Comparison of ENCODE assay signal across 1 cellular context in the genomic region with DNA sequence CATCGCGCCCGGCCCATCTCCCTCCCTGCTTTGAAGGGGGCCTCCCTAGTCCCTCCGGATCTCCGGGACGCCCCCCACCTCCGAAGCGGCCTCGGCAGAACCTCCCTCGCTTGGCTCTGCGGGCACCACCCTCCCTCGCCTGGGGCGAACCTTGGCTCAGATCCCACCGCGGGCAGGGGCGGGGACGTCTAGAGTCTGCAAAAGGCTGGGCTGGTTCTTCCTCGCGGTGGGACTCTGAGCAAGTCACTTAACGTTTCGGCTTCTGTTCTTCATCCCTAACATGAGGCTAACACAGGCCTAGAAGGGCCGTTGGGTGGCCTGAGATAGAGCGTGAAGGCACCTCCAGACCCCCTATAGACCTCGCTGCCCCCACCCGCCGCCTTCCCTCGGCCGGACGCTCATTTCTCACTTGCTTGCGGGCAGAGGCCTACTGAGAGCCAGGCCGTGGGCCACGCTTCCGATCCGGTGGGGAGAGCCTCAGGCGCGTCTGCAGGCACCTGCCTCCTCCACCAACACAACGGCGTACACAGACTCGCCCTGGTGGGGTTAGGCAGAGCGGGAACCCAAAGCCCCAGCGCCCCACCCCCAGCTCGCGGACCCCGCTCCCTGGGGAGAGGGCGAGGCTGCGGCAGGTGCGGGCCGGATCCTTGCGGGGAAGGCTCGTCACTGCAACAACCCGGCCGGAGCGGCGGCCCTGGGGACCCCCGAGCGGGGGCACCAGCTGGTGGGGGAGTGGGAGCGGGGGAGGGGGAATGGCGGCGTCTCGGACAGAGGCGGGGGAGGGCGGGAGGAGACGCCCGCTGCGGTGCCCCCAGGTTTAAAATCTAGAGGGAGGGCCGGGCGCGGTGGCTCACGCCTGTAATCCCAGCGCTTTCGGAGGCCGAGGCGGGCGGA.
TF ChIP-seq lines count a peak whose summit lies in the region.

No MANE protein-coding gene starts in this region.

TF ChIP-seq in WTC11, 78 proteins besides CTCF, POLR2A, EP300 and RAD21 (continued from another document):
- TF ChIP-seq, protein P1, sequence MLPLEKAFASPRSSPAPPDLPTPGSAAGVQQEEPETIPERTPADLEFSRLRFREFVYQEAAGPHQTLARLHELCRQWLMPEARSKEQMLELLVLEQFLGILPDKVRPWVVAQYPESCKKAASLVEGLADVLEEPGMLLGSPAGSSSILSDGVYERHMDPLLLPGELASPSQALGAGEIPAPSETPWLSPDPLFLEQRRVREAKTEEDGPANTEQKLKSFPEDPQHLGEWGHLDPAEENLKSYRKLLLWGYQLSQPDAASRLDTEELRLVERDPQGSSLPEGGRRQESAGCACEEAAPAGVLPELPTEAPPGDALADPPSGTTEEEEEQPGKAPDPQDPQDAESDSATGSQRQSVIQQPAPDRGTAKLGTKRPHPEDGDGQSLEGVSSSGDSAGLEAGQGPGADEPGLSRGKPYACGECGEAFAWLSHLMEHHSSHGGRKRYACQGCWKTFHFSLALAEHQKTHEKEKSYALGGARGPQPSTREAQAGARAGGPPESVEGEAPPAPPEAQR (CRISPR knock-in tag; IDR thresholded peaks at IDR 0.05), result no peak
- TF ChIP-seq E2F5 (CRISPR knock-in tag; IDR thresholded peaks at IDR 0.05) (no peak), FOXP1 (CRISPR knock-in tag; IDR thresholded peaks at IDR 0.05; ENCODE audit: borderline replicate concordance) (no peak), KAT7 (CRISPR knock-in tag; IDR thresholded peaks at IDR 0.05; ENCODE audit: borderline replicate concordance) (peak; percentile 48; the same call in 1 of the 2 replicates), TEAD1 (CRISPR knock-in tag; IDR thresholded peaks at IDR 0.05) (no peak), MYBL2 (CRISPR knock-in tag; IDR thresholded peaks at IDR 0.05) (no peak)
- TF ChIP-seq, protein P2, sequence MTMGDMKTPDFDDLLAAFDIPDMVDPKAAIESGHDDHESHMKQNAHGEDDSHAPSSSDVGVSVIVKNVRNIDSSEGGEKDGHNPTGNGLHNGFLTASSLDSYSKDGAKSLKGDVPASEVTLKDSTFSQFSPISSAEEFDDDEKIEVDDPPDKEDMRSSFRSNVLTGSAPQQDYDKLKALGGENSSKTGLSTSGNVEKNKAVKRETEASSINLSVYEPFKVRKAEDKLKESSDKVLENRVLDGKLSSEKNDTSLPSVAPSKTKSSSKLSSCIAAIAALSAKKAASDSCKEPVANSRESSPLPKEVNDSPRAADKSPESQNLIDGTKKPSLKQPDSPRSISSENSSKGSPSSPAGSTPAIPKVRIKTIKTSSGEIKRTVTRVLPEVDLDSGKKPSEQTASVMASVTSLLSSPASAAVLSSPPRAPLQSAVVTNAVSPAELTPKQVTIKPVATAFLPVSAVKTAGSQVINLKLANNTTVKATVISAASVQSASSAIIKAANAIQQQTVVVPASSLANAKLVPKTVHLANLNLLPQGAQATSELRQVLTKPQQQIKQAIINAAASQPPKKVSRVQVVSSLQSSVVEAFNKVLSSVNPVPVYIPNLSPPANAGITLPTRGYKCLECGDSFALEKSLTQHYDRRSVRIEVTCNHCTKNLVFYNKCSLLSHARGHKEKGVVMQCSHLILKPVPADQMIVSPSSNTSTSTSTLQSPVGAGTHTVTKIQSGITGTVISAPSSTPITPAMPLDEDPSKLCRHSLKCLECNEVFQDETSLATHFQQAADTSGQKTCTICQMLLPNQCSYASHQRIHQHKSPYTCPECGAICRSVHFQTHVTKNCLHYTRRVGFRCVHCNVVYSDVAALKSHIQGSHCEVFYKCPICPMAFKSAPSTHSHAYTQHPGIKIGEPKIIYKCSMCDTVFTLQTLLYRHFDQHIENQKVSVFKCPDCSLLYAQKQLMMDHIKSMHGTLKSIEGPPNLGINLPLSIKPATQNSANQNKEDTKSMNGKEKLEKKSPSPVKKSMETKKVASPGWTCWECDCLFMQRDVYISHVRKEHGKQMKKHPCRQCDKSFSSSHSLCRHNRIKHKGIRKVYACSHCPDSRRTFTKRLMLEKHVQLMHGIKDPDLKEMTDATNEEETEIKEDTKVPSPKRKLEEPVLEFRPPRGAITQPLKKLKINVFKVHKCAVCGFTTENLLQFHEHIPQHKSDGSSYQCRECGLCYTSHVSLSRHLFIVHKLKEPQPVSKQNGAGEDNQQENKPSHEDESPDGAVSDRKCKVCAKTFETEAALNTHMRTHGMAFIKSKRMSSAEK (CRISPR knock-in tag; IDR thresholded peaks at IDR 0.05; ENCODE audit: borderline replicate concordance), result no peak
